Comparison of ENCODE assay signal across 1 cellular context in the genomic region with DNA sequence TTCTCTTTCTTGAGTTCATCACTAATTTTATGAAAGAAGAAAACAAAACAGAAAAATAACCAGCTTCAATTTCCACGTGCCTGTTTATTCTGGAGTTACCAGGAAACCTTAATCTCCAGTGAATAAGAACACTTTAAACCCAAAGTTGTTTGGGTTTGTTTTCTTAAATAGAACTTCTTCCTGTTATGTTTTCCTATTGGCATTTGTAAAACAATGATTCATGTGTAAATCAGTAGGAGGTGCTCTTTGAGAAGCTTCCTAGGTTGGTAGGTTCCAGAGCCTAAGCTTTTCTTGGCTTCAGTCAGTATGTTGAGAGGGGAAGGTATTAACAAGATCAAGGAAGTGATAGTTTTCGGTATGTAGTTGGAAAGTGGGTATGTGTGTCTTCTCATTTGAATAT.
TF ChIP-seq lines count a peak whose summit lies in the region.

No MANE protein-coding gene starts in this region.

TF ChIP-seq in IMR-90, 13 proteins besides CTCF, POLR2A, EP300 and RAD21 (continued from another document):
- TF ChIP-seq NFE2L2 (IDR thresholded peaks at IDR 0.05; ENCODE audit: low read depth, low read length) (no peak), RFX5 (IDR thresholded peaks at IDR 0.05; ENCODE audit: low read depth, low read length) (no peak), MAFK (IDR thresholded peaks at IDR 0.05; ENCODE audit: low read depth, low read length) (no peak)
